Comparison of ENCODE assay signal across 1 cellular context in the genomic region with DNA sequence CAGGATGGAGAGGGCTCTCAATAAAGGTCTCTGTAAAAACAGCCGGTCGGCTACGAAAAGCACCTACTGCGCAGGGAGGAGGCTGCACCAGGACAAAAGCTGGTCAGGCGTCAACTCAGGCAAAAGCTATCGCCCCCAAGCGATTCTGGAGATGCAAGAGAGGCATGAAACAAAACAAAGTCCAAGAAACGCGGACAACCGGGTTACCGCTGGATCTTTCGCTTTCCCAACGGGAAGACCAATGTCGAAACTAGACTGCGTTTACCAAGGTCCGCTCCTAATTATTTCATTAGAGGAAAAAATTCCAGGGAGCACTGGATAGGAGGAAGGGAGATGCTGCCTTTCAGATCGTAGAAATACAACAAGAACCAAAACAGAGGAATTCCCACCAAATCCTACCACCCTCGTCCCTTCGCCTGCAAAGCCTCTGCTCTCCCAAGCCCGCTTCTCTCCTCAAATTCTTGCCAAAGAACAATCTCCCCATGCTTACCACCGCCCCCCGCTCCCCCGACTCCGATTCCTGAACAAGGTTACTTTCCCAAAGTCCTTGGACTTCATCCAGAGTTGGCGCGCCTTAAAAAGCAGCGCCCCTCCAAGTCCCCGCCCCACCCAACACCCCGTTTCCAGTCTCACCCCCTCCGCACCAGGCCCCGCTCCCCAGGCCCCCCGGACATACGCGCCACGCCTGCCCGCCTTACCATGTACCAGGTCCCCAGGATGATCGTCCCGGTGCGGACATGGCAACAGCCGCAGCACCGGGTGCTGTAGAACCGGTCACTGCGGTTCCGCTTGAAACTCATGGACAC.
TF ChIP-seq lines count a peak whose summit lies in the region.

No MANE protein-coding gene starts in this region.

TF ChIP-seq in HepG2, 621 proteins besides CTCF, POLR2A, EP300 and RAD21 (continued from another document and continues in another):
- TF ChIP-seq, protein P1, sequence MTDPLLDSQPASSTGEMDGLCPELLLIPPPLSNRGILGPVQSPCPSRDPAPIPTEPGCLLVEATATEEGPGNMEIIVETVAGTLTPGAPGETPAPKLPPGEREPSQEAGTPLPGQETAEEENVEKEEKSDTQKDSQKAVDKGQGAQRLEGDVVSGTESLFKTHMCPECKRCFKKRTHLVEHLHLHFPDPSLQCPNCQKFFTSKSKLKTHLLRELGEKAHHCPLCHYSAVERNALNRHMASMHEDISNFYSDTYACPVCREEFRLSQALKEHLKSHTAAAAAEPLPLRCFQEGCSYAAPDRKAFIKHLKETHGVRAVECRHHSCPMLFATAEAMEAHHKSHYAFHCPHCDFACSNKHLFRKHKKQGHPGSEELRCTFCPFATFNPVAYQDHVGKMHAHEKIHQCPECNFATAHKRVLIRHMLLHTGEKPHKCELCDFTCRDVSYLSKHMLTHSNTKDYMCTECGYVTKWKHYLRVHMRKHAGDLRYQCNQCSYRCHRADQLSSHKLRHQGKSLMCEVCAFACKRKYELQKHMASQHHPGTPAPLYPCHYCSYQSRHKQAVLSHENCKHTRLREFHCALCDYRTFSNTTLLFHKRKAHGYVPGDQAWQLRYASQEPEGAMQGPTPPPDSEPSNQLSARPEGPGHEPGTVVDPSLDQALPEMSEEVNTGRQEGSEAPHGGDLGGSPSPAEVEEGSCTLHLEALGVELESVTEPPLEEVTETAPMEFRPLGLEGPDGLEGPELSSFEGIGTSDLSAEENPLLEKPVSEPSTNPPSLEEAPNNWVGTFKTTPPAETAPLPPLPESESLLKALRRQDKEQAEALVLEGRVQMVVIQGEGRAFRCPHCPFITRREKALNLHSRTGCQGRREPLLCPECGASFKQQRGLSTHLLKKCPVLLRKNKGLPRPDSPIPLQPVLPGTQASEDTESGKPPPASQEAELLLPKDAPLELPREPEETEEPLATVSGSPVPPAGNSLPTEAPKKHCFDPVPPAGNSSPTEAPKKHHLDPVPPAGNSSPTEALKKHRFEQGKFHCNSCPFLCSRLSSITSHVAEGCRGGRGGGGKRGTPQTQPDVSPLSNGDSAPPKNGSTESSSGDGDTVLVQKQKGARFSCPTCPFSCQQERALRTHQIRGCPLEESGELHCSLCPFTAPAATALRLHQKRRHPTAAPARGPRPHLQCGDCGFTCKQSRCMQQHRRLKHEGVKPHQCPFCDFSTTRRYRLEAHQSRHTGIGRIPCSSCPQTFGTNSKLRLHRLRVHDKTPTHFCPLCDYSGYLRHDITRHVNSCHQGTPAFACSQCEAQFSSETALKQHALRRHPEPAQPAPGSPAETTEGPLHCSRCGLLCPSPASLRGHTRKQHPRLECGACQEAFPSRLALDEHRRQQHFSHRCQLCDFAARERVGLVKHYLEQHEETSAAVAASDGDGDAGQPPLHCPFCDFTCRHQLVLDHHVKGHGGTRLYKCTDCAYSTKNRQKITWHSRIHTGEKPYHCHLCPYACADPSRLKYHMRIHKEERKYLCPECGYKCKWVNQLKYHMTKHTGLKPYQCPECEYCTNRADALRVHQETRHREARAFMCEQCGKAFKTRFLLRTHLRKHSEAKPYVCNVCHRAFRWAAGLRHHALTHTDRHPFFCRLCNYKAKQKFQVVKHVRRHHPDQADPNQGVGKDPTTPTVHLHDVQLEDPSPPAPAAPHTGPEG (CRISPR knock-in tag; IDR thresholded peaks at IDR 0.05), result peak; percentile 96
- TF ChIP-seq, protein P2, sequence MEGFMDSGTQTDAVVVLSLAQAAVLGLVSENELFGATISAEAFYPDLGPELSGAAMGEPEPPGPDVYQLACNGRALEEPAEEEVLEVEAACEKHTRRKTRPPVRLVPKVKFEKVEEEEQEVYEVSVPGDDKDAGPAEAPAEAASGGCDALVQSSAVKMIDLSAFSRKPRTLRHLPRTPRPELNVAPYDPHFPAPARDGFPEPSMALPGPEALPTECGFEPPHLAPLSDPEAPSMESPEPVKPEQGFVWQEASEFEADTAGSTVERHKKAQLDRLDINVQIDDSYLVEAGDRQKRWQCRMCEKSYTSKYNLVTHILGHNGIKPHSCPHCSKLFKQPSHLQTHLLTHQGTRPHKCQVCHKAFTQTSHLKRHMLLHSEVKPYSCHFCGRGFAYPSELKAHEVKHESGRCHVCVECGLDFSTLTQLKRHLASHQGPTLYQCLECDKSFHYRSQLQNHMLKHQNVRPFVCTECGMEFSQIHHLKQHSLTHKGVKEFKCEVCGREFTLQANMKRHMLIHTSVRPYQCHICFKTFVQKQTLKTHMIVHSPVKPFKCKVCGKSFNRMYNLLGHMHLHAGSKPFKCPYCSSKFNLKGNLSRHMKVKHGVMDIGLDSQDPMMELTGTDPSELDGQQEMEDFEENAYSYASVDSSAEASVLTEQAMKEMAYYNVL (CRISPR knock-in tag; IDR thresholded peaks at IDR 0.05; ENCODE audit: borderline replicate concordance), result no peak
- TF ChIP-seq MAF1 (CRISPR knock-in tag; IDR thresholded peaks at IDR 0.05; ENCODE audit: borderline replicate concordance), result no peak
- TF ChIP-seq ZSCAN22 (CRISPR knock-in tag; IDR thresholded peaks at IDR 0.05), result no peak
- TF ChIP-seq PHF21A (CRISPR knock-in tag; IDR thresholded peaks at IDR 0.05), result no peak
- TF ChIP-seq HDAC6 (IDR thresholded peaks at IDR 0.05; ENCODE audit: low read depth, low read length), result no peak
- no peak for TF ChIP-seq PTBP1 (IDR thresholded peaks at IDR 0.05; ENCODE audit: low read depth, low read length, poor library complexity, severe bottlenecking)
- no peak for TF ChIP-seq RORA (CRISPR knock-in tag; IDR thresholded peaks at IDR 0.05)
- TF ChIP-seq, protein P3, sequence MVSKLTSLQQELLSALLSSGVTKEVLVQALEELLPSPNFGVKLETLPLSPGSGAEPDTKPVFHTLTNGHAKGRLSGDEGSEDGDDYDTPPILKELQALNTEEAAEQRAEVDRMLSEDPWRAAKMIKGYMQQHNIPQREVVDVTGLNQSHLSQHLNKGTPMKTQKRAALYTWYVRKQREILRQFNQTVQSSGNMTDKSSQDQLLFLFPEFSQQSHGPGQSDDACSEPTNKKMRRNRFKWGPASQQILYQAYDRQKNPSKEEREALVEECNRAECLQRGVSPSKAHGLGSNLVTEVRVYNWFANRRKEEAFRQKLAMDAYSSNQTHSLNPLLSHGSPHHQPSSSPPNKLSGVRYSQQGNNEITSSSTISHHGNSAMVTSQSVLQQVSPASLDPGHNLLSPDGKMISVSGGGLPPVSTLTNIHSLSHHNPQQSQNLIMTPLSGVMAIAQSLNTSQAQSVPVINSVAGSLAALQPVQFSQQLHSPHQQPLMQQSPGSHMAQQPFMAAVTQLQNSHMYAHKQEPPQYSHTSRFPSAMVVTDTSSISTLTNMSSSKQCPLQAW (CRISPR knock-in tag; IDR thresholded peaks at IDR 0.05), result peak; percentile 53; the same call in 1 of the 2 replicates
- TF ChIP-seq HHEX (CRISPR knock-in tag; IDR thresholded peaks at IDR 0.05), result no peak
- TF ChIP-seq KDM3A (CRISPR knock-in tag; IDR thresholded peaks at IDR 0.05; ENCODE audit: low read depth), result no peak
- TF ChIP-seq CHD2 (IDR thresholded peaks at IDR 0.05; ENCODE audit: low read depth, low read length), result no peak
- 0 out of 2 replicates have a peak, but pooled peaks have one; percentile 44 for TF ChIP-seq ZNF430 (CRISPR knock-in tag; IDR thresholded peaks at IDR 0.05)
- no peak for TF ChIP-seq ZBTB20 (CRISPR knock-in tag; IDR thresholded peaks at IDR 0.05; ENCODE audit: borderline replicate concordance, low read depth)
- TF ChIP-seq ZNF33A (CRISPR knock-in tag; IDR thresholded peaks at IDR 0.05; ENCODE audit: borderline replicate concordance), result no peak
- TF ChIP-seq MAFF (IDR thresholded peaks at IDR 0.05; ENCODE audit: low read depth, low read length), result no peak
- TF ChIP-seq ZNF782 (CRISPR knock-in tag; IDR thresholded peaks at IDR 0.05; ENCODE audit: borderline replicate concordance), result 0 out of 2 replicates have a peak, but pooled peaks have one; percentile 7
- peak; percentile 46 for TF ChIP-seq ZBTB42 (CRISPR knock-in tag; IDR thresholded peaks at IDR 0.05)
- TF ChIP-seq, protein P4, sequence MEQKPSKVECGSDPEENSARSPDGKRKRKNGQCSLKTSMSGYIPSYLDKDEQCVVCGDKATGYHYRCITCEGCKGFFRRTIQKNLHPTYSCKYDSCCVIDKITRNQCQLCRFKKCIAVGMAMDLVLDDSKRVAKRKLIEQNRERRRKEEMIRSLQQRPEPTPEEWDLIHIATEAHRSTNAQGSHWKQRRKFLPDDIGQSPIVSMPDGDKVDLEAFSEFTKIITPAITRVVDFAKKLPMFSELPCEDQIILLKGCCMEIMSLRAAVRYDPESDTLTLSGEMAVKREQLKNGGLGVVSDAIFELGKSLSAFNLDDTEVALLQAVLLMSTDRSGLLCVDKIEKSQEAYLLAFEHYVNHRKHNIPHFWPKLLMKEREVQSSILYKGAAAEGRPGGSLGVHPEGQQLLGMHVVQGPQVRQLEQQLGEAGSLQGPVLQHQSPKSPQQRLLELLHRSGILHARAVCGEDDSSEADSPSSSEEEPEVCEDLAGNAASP (CRISPR knock-in tag; IDR thresholded peaks at IDR 0.05; ENCODE audit: borderline replicate concordance), result peak; percentile 16; the same call in 1 of the 2 replicates
- no peak for TF ChIP-seq ZNF24 (IDR thresholded peaks at IDR 0.05)
- no peak for TF ChIP-seq ZNF441 (CRISPR knock-in tag; IDR thresholded peaks at IDR 0.05; ENCODE audit: borderline replicate concordance)
- no peak for TF ChIP-seq CHCHD3 (CRISPR knock-in tag; IDR thresholded peaks at IDR 0.05)
- TF ChIP-seq ZMYM2 (CRISPR knock-in tag; IDR thresholded peaks at IDR 0.05), result no peak
- TF ChIP-seq ZNF343 (CRISPR knock-in tag; IDR thresholded peaks at IDR 0.05), result peak; percentile 11; the same call in 1 of the 2 replicates
- TF ChIP-seq ESRRA (CRISPR knock-in tag; IDR thresholded peaks at IDR 0.05; ENCODE audit: low read depth), result 0 out of 2 replicates have a peak, but pooled peaks have one; percentile 9
- TF ChIP-seq ZNF605 (CRISPR knock-in tag; IDR thresholded peaks at IDR 0.05), result no peak
- TF ChIP-seq NONO (IDR thresholded peaks at IDR 0.05), result no peak
- TF ChIP-seq NONO (CRISPR knock-in tag; conservative IDR thresholded peaks at IDR 0.05), result no peak
- TF ChIP-seq ZFAT (CRISPR knock-in tag; conservative IDR thresholded peaks at IDR 0.05), result no peak; the same call in 1 of the 2 replicates
- no peak for TF ChIP-seq ZNF296 (CRISPR knock-in tag; conservative IDR thresholded peaks at IDR 0.05)
- no peak for TF ChIP-seq KDM1A (CRISPR knock-in tag; IDR thresholded peaks at IDR 0.05)
- TF ChIP-seq, protein P5, sequence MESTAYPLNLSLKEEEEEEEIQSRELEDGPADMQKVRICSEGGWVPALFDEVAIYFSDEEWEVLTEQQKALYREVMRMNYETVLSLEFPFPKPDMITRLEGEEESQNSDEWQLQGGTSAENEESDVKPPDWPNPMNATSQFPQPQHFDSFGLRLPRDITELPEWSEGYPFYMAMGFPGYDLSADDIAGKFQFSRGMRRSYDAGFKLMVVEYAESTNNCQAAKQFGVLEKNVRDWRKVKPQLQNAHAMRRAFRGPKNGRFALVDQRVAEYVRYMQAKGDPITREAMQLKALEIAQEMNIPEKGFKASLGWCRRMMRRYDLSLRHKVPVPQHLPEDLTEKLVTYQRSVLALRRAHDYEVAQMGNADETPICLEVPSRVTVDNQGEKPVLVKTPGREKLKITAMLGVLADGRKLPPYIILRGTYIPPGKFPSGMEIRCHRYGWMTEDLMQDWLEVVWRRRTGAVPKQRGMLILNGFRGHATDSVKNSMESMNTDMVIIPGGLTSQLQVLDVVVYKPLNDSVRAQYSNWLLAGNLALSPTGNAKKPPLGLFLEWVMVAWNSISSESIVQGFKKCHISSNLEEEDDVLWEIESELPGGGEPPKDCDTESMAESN (CRISPR knock-in tag; conservative IDR thresholded peaks at IDR 0.05), result no peak
- peak; percentile 18; the same call in 1 of the 2 replicates for TF ChIP-seq FOSL2 (CRISPR knock-in tag; IDR thresholded peaks at IDR 0.05)
- TF ChIP-seq, protein P6, sequence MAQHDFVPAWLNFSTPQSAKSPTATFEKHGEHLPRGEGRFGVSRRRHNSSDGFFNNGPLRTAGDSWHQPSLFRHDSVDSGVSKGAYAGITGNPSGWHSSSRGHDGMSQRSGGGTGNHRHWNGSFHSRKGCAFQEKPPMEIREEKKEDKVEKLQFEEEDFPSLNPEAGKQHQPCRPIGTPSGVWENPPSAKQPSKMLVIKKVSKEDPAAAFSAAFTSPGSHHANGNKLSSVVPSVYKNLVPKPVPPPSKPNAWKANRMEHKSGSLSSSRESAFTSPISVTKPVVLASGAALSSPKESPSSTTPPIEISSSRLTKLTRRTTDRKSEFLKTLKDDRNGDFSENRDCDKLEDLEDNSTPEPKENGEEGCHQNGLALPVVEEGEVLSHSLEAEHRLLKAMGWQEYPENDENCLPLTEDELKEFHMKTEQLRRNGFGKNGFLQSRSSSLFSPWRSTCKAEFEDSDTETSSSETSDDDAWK (CRISPR knock-in tag; IDR thresholded peaks at IDR 0.05), result no peak
- TF ChIP-seq, protein P7, sequence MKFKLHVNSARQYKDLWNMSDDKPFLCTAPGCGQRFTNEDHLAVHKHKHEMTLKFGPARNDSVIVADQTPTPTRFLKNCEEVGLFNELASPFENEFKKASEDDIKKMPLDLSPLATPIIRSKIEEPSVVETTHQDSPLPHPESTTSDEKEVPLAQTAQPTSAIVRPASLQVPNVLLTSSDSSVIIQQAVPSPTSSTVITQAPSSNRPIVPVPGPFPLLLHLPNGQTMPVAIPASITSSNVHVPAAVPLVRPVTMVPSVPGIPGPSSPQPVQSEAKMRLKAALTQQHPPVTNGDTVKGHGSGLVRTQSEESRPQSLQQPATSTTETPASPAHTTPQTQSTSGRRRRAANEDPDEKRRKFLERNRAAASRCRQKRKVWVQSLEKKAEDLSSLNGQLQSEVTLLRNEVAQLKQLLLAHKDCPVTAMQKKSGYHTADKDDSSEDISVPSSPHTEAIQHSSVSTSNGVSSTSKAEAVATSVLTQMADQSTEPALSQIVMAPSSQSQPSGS (CRISPR knock-in tag; IDR thresholded peaks at IDR 0.05), result 0 out of 2 replicates have a peak, but pooled peaks have one; percentile 24
- TF ChIP-seq ELF1 (CRISPR knock-in tag; IDR thresholded peaks at IDR 0.05), result 0 out of 2 replicates have a peak, but pooled peaks have one; percentile 18
- no peak for TF ChIP-seq ZNF317 (CRISPR knock-in tag; IDR thresholded peaks at IDR 0.05)
- TF ChIP-seq ZKSCAN8 (CRISPR knock-in tag; IDR thresholded peaks at IDR 0.05; ENCODE audit: borderline replicate concordance), result 0 out of 2 replicates have a peak, but pooled peaks have one; percentile 54
- TF ChIP-seq, protein P8, sequence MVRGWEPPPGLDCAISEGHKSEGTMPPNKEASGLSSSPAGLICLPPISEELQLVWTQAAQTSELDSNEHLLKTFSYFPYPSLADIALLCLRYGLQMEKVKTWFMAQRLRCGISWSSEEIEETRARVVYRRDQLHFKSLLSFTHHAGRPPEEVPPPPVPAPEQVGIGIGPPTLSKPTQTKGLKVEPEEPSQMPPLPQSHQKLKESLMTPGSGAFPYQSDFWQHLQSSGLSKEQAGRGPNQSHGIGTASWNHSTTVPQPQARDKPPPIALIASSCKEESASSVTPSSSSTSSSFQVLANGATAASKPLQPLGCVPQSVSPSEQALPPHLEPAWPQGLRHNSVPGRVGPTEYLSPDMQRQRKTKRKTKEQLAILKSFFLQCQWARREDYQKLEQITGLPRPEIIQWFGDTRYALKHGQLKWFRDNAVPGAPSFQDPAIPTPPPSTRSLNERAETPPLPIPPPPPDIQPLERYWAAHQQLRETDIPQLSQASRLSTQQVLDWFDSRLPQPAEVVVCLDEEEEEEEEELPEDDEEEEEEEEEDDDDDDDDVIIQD (CRISPR knock-in tag; IDR thresholded peaks at IDR 0.05; ENCODE audit: low read depth), result 0 out of 2 replicates have a peak, but pooled peaks have one; percentile 4
- TF ChIP-seq PCBP1 (IDR thresholded peaks at IDR 0.05; ENCODE audit: borderline replicate concordance, low read depth, low read length), result no peak
- TF ChIP-seq, protein P9, sequence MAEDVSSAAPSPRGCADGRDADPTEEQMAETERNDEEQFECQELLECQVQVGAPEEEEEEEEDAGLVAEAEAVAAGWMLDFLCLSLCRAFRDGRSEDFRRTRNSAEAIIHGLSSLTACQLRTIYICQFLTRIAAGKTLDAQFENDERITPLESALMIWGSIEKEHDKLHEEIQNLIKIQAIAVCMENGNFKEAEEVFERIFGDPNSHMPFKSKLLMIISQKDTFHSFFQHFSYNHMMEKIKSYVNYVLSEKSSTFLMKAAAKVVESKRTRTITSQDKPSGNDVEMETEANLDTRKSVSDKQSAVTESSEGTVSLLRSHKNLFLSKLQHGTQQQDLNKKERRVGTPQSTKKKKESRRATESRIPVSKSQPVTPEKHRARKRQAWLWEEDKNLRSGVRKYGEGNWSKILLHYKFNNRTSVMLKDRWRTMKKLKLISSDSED (CRISPR knock-in tag; IDR thresholded peaks at IDR 0.05), result no peak
